39 cellular contexts compared by ENCODE assay signal in genomic region chr10:117697402-117697801, GRCh38.
"Had no signal": no experiment of that assay in that cellular context is flagged by ENCODE, and none has a peak within 500 bp of the region (broad histone marks: within the 10 kb centered on the region; RNA-seq: fewer than 3 reads in every experiment).

No MANE protein-coding gene starts in this region.

- H3K4me1 ChIP-seq: adrenal gland, ascending aorta, body of pancreas, breast epithelium had no signal

- ATAC-seq: activated naive CD4-positive, alpha-beta T cell treated with anti-CD3 and anti-CD28 coated beads, Interleukin-2, amount 50 U/mL, for 72 hours; activated naive CD8-positive, alpha-beta T cell treated with anti-CD3 and anti-CD28 coated beads, Interleukin-2, amount 50 U/mL, for 24 hours; activated T-cell treated with anti-CD3 and anti-CD28 coated beads, Interleukin-2, amount 50 U/mL, for 4 hours; activated T-cell treated with anti-CD3 and anti-CD28 coated beads, Interleukin-2, amount 50 U/mL, for 72 hours; activated T-helper 17 cell treated with anti-CD3 and anti-CD28 coated beads, Interleukin-2, amount 50 U/mL, for 72 hours; body of pancreas had no signal

- H3K36me3 Mint-ChIP-seq: activated naive CD4-positive, alpha-beta T cell treated with anti-CD3 and anti-CD28 coated beads, Interleukin-2, amount 10 ng/mL, durations not matched to agents 7 days and 5 days; activated naive CD4-positive, alpha-beta T cell treated with anti-CD3 and anti-CD28 coated beads, Interleukin-2, amount 50 U/mL, for 24 hours; activated naive CD4-positive, alpha-beta T cell treated with anti-CD3 and anti-CD28 coated beads, Interleukin-2, amount 50 U/mL, for 72 hours; activated naive CD8-positive, alpha-beta T cell; activated naive CD8-positive, alpha-beta T cell treated with anti-CD3 and anti-CD28 coated beads for 36 hours; activated naive CD8-positive, alpha-beta T cell treated with anti-CD3 and anti-CD28 coated beads, Interleukin-2, amount 10 ng/mL, durations not matched to agents 7 days and 5 days; brain had no signal

- H3K4me1 Mint-ChIP-seq: activated naive CD4-positive, alpha-beta T cell treated with anti-CD3 and anti-CD28 coated beads, Interleukin-2, amount 10 ng/mL, durations not matched to agents 7 days and 5 days; activated naive CD4-positive, alpha-beta T cell treated with anti-CD3 and anti-CD28 coated beads, Interleukin-2, amount 50 U/mL, for 24 hours; activated naive CD8-positive, alpha-beta T cell treated with anti-CD3 and anti-CD28 coated beads for 36 hours; activated naive CD8-positive, alpha-beta T cell treated with anti-CD3 and anti-CD28 coated beads, Interleukin-2, amount 10 ng/mL, durations not matched to agents 7 days and 5 days; activated naive CD8-positive, alpha-beta T cell treated with anti-CD3 and anti-CD28 coated beads, Interleukin-2, amount 50 U/mL, for 24 hours; activated T-helper 17 cell treated with anti-CD3 and anti-CD28 coated beads, Interleukin-2, amount 50 U/mL, for 72 hours; brain; central memory CD8-positive, alpha-beta T cell had no signal

- H3K9me3 Mint-ChIP-seq: activated naive CD4-positive, alpha-beta T cell treated with anti-CD3 and anti-CD28 coated beads for 36 hours; activated naive CD4-positive, alpha-beta T cell treated with anti-CD3 and anti-CD28 coated beads, Interleukin-2, amount 10 ng/mL, durations not matched to agents 7 days and 5 days; activated naive CD4-positive, alpha-beta T cell treated with anti-CD3 and anti-CD28 coated beads, Interleukin-2, amount 50 U/mL, for 24 hours; activated naive CD4-positive, alpha-beta T cell treated with anti-CD3 and anti-CD28 coated beads, Interleukin-2, amount 50 U/mL, for 72 hours; activated naive CD8-positive, alpha-beta T cell treated with anti-CD3 and anti-CD28 coated beads for 36 hours; activated naive CD8-positive, alpha-beta T cell treated with anti-CD3 and anti-CD28 coated beads, Interleukin-2, amount 10 ng/mL, durations not matched to agents 7 days and 5 days; activated T-cell treated with anti-CD3 and anti-CD28 coated beads, Interleukin-2, amount 50 U/mL, for 24 hours; activated T-cell treated with anti-CD3 and anti-CD28 coated beads, Interleukin-2, amount 50 U/mL, for 4 hours; activated T-cell treated with anti-CD3 and anti-CD28 coated beads, Interleukin-2, amount 50 U/mL, for 72 hours; activated T-helper 1 cell treated with anti-CD3 and anti-CD28 coated beads, Interleukin-12 subunit alpha, Interleukin-12 subunit beta, Interleukin-2, Interleukin-4 antibody, amounts not matched to agents 30 ng/mL and 10 ng/mL and 1 ng/mL, durations not matched to agents 14 hours and 24 hours and 36 hours; activated T-helper 17 cell treated with anti-CD3 and anti-CD28 coated beads, Interleukin-2, amount 50 U/mL, for 72 hours; activated T-helper 2 cell treated with anti-CD3 and anti-CD28 coated beads, Interferon-gamma antibody, Interleukin-2, Interleukin-4, amounts not matched to agents 10 μg/mL and 5 μg/mL and 100 μg/mL, durations not matched to agents 14 hours and 24 hours and 36 hours; brain; central memory CD8-positive, alpha-beta T cell had no signal

- H3K4me3 Mint-ChIP-seq: activated naive CD4-positive, alpha-beta T cell treated with anti-CD3 and anti-CD28 coated beads for 36 hours; activated naive CD4-positive, alpha-beta T cell treated with anti-CD3 and anti-CD28 coated beads, Interleukin-2, amount 10 ng/mL, durations not matched to agents 7 days and 5 days; activated naive CD4-positive, alpha-beta T cell treated with anti-CD3 and anti-CD28 coated beads, Interleukin-2, amount 50 U/mL, for 24 hours; activated naive CD8-positive, alpha-beta T cell; activated naive CD8-positive, alpha-beta T cell treated with anti-CD3 and anti-CD28 coated beads for 36 hours; activated naive CD8-positive, alpha-beta T cell treated with anti-CD3 and anti-CD28 coated beads, Interleukin-2, amount 10 ng/mL, durations not matched to agents 7 days and 5 days; activated naive CD8-positive, alpha-beta T cell treated with anti-CD3 and anti-CD28 coated beads, Interleukin-2, amount 50 U/mL, for 24 hours; activated T-cell treated with anti-CD3 and anti-CD28 coated beads, Interleukin-2, amount 50 U/mL, for 24 hours; activated T-cell treated with anti-CD3 and anti-CD28 coated beads, Interleukin-2, amount 50 U/mL, for 4 hours; activated T-cell treated with anti-CD3 and anti-CD28 coated beads, Interleukin-2, amount 50 U/mL, for 72 hours; activated T-helper 1 cell treated with anti-CD3 and anti-CD28 coated beads, Interleukin-12 subunit alpha, Interleukin-12 subunit beta, Interleukin-2, Interleukin-4 antibody, amounts not matched to agents 30 ng/mL and 10 ng/mL and 1 ng/mL, durations not matched to agents 14 hours and 24 hours and 36 hours; activated T-helper 17 cell treated with anti-CD3 and anti-CD28 coated beads, Interleukin-2, amount 50 U/mL, for 72 hours; brain; central memory CD8-positive, alpha-beta T cell had no signal

- H3K27ac ChIP-seq: adrenal gland, ascending aorta, body of pancreas, brain microvascular endothelial cell, breast epithelium, cardiac muscle cell had no signal

- H3K27me3 Mint-ChIP-seq: activated naive CD4-positive, alpha-beta T cell treated with anti-CD3 and anti-CD28 coated beads, Interleukin-2, amount 10 ng/mL, durations not matched to agents 7 days and 5 days; activated naive CD8-positive, alpha-beta T cell treated with anti-CD3 and anti-CD28 coated beads, Interleukin-2, amount 10 ng/mL, durations not matched to agents 7 days and 5 days had no signal

- H3K4me3 ChIP-seq: adrenal gland, ascending aorta, body of pancreas, breast epithelium, cardiac muscle cell had no signal

- H3K27me3 ChIP-seq: adrenal gland, ascending aorta, body of pancreas, brain microvascular endothelial cell, breast epithelium had no signal

- H3K9me3 ChIP-seq: adrenal gland, ascending aorta, body of pancreas, breast epithelium had no signal

- FAIRE-seq: astrocyte, bronchial epithelial cell had no signal

- H3K36me3 ChIP-seq: adrenal gland, ascending aorta, brain microvascular endothelial cell, breast epithelium, cardiac muscle cell had no signal

- H3K27ac Mint-ChIP-seq: activated naive CD4-positive, alpha-beta T cell treated with anti-CD3 and anti-CD28 coated beads for 36 hours; activated naive CD4-positive, alpha-beta T cell treated with anti-CD3 and anti-CD28 coated beads, Interleukin-2, amount 10 ng/mL, durations not matched to agents 7 days and 5 days; activated naive CD4-positive, alpha-beta T cell treated with anti-CD3 and anti-CD28 coated beads, Interleukin-2, amount 50 U/mL, for 24 hours; activated naive CD4-positive, alpha-beta T cell treated with anti-CD3 and anti-CD28 coated beads, Interleukin-2, amount 50 U/mL, for 72 hours; activated naive CD8-positive, alpha-beta T cell; activated naive CD8-positive, alpha-beta T cell treated with anti-CD3 and anti-CD28 coated beads for 36 hours; activated naive CD8-positive, alpha-beta T cell treated with anti-CD3 and anti-CD28 coated beads, Interleukin-2, amount 10 ng/mL, durations not matched to agents 7 days and 5 days; activated naive CD8-positive, alpha-beta T cell treated with anti-CD3 and anti-CD28 coated beads, Interleukin-2, amount 50 U/mL, for 24 hours; activated T-cell treated with anti-CD3 and anti-CD28 coated beads, Interleukin-2, amount 50 U/mL, for 24 hours; activated T-cell treated with anti-CD3 and anti-CD28 coated beads, Interleukin-2, amount 50 U/mL, for 72 hours; activated T-helper 1 cell treated with anti-CD3 and anti-CD28 coated beads, Interleukin-12 subunit alpha, Interleukin-12 subunit beta, Interleukin-2, Interleukin-4 antibody, amounts not matched to agents 30 ng/mL and 10 ng/mL and 1 ng/mL, durations not matched to agents 14 hours and 24 hours and 36 hours; activated T-helper 17 cell treated with anti-CD3 and anti-CD28 coated beads, Interleukin-2, amount 50 U/mL, for 72 hours; activated T-helper 2 cell treated with anti-CD3 and anti-CD28 coated beads, Interferon-gamma antibody, Interleukin-2, Interleukin-4, amounts not matched to agents 10 μg/mL and 5 μg/mL and 100 μg/mL, durations not matched to agents 14 hours and 24 hours and 36 hours; brain had no signal

- DNase-seq: activated effector memory CD4-positive, alpha-beta T cell treated with anti-CD3 and anti-CD28 coated beads, Interleukin-2, amount 50 U/mL, for 16 hours; activated effector memory CD4-positive, alpha-beta T cell treated with Interleukin-2 at 50 U/mL for 16 hours; activated gamma-delta T cell; activated gamma-delta T cell treated with Interleukin-2 at 50 U/mL for 16 hours; activated naive CD4-positive, alpha-beta T cell; activated naive CD4-positive, alpha-beta T cell treated with anti-CD3 and anti-CD28 coated beads for 36 hours; activated naive CD4-positive, alpha-beta T cell treated with anti-CD3 and anti-CD28 coated beads, Interleukin-2, amount 10 ng/mL, durations not matched to agents 7 days and 5 days; activated naive CD4-positive, alpha-beta T cell treated with anti-CD3 and anti-CD28 coated beads, Interleukin-2, amount 50 U/mL, for 16 hours; activated naive CD4-positive, alpha-beta T cell treated with Interleukin-2 at 50 U/mL for 16 hours; activated naive CD8-positive, alpha-beta T cell treated with anti-CD3 and anti-CD28 coated beads for 36 hours; activated naive CD8-positive, alpha-beta T cell treated with anti-CD3 and anti-CD28 coated beads, Interleukin-2, amount 10 ng/mL, durations not matched to agents 7 days and 5 days; activated naive CD8-positive, alpha-beta T cell treated with anti-CD3 and anti-CD28 coated beads, Interleukin-2, amount 50 U/mL, for 24 hours; activated T-cell treated with anti-CD3 and anti-CD28 coated beads, Interleukin-2, amount 50 U/mL, for 24 hours; activated T-cell treated with anti-CD3 and anti-CD28 coated beads, Interleukin-2, amount 50 U/mL, for 4 hours; activated T-cell treated with anti-CD3 and anti-CD28 coated beads, Interleukin-2, amount 50 U/mL, for 48 hours; activated T-cell treated with anti-CD3 and anti-CD28 coated beads, Interleukin-2, amount 50 U/mL, for 72 hours; adrenal gland; amniotic stem cell; amygdala; anterior cingulate cortex; aorta; body of pancreas; brain microvascular endothelial cell; caudate nucleus; central memory CD4-positive, alpha-beta T cell; cerebellar nuclear complex had no signal
